In the genomic region with DNA sequence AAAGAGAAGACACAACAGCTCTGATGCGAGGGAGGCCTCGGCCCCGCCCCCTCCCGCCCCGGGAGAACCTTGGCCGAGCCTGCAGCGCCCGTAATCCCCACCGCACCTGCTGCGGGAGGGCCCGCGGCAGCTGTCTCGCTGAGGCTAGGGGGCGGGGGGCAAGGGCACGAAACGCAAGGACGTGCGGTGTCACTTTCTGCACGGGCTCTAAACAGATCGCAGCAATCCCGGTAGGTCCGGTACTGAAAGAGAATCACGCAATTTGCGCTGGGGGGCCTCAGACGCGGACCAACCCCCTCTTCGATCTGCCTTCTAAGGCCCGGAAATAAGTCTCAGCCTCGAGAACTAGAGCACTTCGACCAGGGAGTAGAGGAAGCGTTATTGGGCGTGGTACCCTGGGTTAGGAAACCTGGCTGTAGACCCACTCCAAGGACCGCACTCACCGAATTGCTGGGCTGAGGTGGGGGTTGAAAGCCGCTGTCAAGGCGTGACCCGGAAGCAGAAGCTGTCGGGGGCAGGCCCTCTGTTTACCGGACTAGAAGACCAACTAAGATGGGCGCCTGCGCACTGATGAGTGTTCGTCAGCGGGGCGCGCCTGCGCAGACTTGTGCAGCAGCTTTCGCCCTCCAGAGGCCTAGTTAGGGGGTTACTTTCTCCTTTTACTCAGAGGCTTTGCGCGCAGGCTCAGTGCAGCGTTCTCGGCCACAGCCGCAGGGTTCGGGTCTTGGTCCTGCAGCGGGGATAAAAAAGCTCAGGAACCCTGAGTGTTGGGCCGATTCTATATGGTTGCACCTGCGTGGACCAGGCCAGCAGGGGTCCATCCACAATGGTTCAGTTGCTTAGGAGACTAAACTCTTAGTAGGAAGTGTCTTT, we compare ENCODE assay signal across 8 cellular contexts. TPM values are rescaled to one million over a fixed set of nuclear protein-coding genes. Genes with fewer than 3 reads are reported as not detected.
A peak's percentile ranks its signal among the peaks of the same experiment; 100 is the strongest.
DNase-seq lines count a peak whose midpoint lies in the region; ATAC-seq and TF ChIP-seq lines count a peak whose summit lies in the region.

A gene with protein sequence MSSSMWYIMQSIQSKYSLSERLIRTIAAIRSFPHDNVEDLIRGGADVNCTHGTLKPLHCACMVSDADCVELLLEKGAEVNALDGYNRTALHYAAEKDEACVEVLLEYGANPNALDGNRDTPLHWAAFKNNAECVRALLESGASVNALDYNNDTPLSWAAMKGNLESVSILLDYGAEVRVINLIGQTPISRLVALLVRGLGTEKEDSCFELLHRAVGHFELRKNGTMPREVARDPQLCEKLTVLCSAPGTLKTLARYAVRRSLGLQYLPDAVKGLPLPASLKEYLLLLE (minus strand): TSS at position 500 of the 873 bp plus-strand sequence. CDS start 4,019 bp downstream, outside the sequence.

- H3K36me3 Mint-ChIP-seq in type B pancreatic cell, result peaks cover 5% of the 10 kb centered on the region

- peaks cover 0 to 11% of the 10 kb centered on the region in 2 donors for H3K36me3 ChIP-seq in adrenal gland (replicated peaks in 1 of 2)
- H3K36me3 ChIP-seq in heart left ventricle, result peaks cover 0 to 26% (median 16%) of the 10 kb centered on the region in 9 donors

- no peaks in the 10 kb centered on the region for H3K27me3 Mint-ChIP-seq in type B pancreatic cell

- H3K4me1 Mint-ChIP-seq in type B pancreatic cell (ENCODE audit: unreplicated experiment), result peaks cover 11% of the 10 kb centered on the region

- intact Hi-C loops in adrenal gland (cut with DNase I) (no loop called here), heart left ventricle (cut with DNase I) (loop anchor here (1.0 to 10.0 kb wide), 8 partner anchors 35 to 195 kb away; a partner anchor contains a TSS)

- TF ChIP-seq CTCF in GM13976 (IDR thresholded peaks at IDR 0.05; ENCODE audit: borderline replicate concordance, control extremely low read depth, extremely low read depth, insufficient read depth, missing control alignments) (peak; percentile 25), adrenal gland (IDR thresholded peaks at IDR 0.05) (peak; percentile 9 to 66 (median 50)), heart left ventricle (IDR thresholded peaks at IDR 0.05) (peak; percentile 28 to 77 (median 52)), type B pancreatic cell (conservative IDR thresholded peaks at IDR 0.05) (peak; percentile 59)

- H3K9me3 ChIP-seq in adrenal gland (replicated peaks in 1 of 3) (no peaks in the 10 kb centered on the region), heart left ventricle (no peaks in the 10 kb centered on the region)

- H3K4me1 ChIP-seq in adrenal gland (replicated peaks in 1 of 2), result peaks cover 15 to 25% of the 10 kb centered on the region in 2 donors
- peaks cover 0 to 51% (median 19%) of the 10 kb centered on the region in 12 donors for H3K4me1 ChIP-seq in heart left ventricle

- peak; percentile 89 for ATAC-seq in HG02870 (IDR thresholded peaks at IDR 0.05; ENCODE audit: unreplicated experiment)
- ATAC-seq in heart left ventricle, result peak; percentile 97 to 98 (median 98)

- H3K9me3 Mint-ChIP-seq in type B pancreatic cell, result no peaks in the 10 kb centered on the region

- DNase-seq in GM13976 (ENCODE audit: low spot score) (peak; percentile 97), NCI-H146 (lab: John Stamatoyannopoulos, UW) (peak; percentile 99), T-helper 1 cell (peak; percentile 97 to 99 (median 99)), adrenal gland (peak; percentile 97 to 100 (median 99)), heart left ventricle (peak; percentile 99 to 100 (median 99)), pons (ENCODE audit: low spot score) (peak; percentile 99), type B pancreatic cell (ENCODE audit: extremely low spot score, unreplicated experiment) (peak; percentile 98)

- H3K27ac Mint-ChIP-seq in type B pancreatic cell, result peak within 1 kb of the TSS; percentile 96

- WGBS in adrenal gland, 4 donors, result 0 to 1% (median 0%) methylated on average over 27 to 56 of the region's 56 CpGs
- 0% methylated on average over 47 to 56 of the region's 56 CpGs for WGBS in heart left ventricle, 4 donors

- H3K4me3 Mint-ChIP-seq in type B pancreatic cell, result peak within 1 kb of the TSS; percentile 97

- peak within 1 kb of the TSS; percentile 35 to 88 (median 82) for H3K4me3 ChIP-seq in adrenal gland
- H3K4me3 ChIP-seq in heart left ventricle, result peak within 1 kb of the TSS; percentile 55 to 99 (median 84)

- H3K27ac ChIP-seq in adrenal gland (peak within 1 kb of the TSS; percentile 70 to 95 (median 85)), heart left ventricle (peak within 1 kb of the TSS; percentile 71 to 94 (median 88))

- H3K27me3 ChIP-seq in adrenal gland (no peaks in the 10 kb centered on the region), heart left ventricle (no peaks in the 10 kb centered on the region)

- in situ Hi-C loops in GM13976 (cut with MboI; ENCODE audit: low sequenced_read_pairs, unreplicated experiment), result loop anchor here (25.0 kb wide), 2 partner anchors 195 to 445 kb away; a partner anchor contains a TSS

- TF ChIP-seq POLR2A in adrenal gland (IDR thresholded peaks at IDR 0.05) (peak; percentile 47 to 74), heart left ventricle (IDR thresholded peaks at IDR 0.05) (peak in 1 of 2 donors; percentile 66)

RNA-seq across cellular contexts. Expression of the gene that starts here (rescaled TPM):
- total RNA-seq in adrenal gland (10 to 100 TPM; 29.5 to 69.8 (median 49.5) TPM), heart left ventricle (10 to 100 TPM; 73.2 to 97.6 (median 81.5) TPM), type B pancreatic cell (ENCODE audit: low replicate concordance) (27.0 and 29.5 TPM in 2 replicates)
- polyA plus RNA-seq in adrenal gland (10 to 100 TPM; 13.9 to 68.8 (median 15.5) TPM), heart left ventricle (10 to 100 TPM; 24.9 to 49.1 TPM)

Comparison
In these comparisons a context has a peak if more than half of its experiments do, and no peak if none do; other contexts are left out.
1. Peak in every context shown above with its lines: DNase-seq, ATAC-seq, H3K4me3 ChIP-seq and H3K27ac ChIP-seq.
2. intact Hi-C loops: an anchor here in heart left ventricle (1.0 to 10.0 kb wide); none called in adrenal gland.